ENCODE assay signal across 8 cellular contexts in the genomic region with DNA sequence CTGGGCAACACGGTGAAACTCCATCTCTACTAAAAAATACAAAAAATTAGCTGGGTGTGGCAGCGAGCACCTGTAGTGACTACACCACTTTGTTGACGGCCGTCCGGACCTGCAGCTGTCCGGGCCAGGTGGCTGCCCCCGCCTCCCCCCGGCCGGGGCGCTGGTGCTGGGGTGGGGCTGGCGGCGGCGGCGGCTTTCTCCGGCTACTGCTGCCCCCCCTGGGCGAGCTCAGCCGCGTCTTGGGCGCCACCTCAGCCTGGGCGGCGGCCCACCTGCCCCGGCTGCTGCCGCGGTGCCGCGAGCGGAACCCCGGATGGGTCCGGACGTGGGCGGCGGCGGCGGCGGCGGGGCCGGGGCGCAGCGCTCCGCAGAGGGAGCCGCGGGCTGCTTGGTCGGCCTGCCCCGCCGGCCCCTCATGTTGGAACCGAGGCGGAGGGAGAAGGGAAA. TPM values are rescaled to one million over a fixed set of nuclear protein-coding genes. Genes with fewer than 3 reads are reported as not detected.
DNase-seq lines count a peak whose midpoint lies in the region; ATAC-seq and TF ChIP-seq lines count a peak whose summit lies in the region.
"Not testable (repeated sequence)": the region's sequence is repeated elsewhere in the genome, so short reads cannot be mapped to it uniquely, and the experiment has no call there.

No MANE protein-coding gene starts in this region.

- WGBS in esophagus, 2 donors, result 0 to 2% methylated on average over 38 to 47 of the region's 47 CpGs

- H3K4me3 ChIP-seq in CD8-positive, alpha-beta T cell (ENCODE audit: low read depth, low read length), result peak overlapping the region; percentile 73
- peak overlapping the region; percentile 70 to 82 for H3K4me3 ChIP-seq in esophagus (ENCODE audit: low read depth in 1 of 2, low read length in 2 of 2)

- CTCF ChIA-PET in CD8-positive, alpha-beta T cell (lab: Charles Lee), result interaction anchor here (0.9 to 1.8 kb wide), 4 partner anchors 18 to 198 kb away, joined by 3 to 7 read pairs (median 4); no protein-coding TSS in a partner anchor

- peak; percentile 56 for ATAC-seq in CD8-positive, alpha-beta T cell
- ATAC-seq in GM21367 (IDR thresholded peaks at IDR 0.05; ENCODE audit: unreplicated experiment) (peak; percentile 37), HG03354 (IDR thresholded peaks at IDR 0.05; ENCODE audit: poor library complexity, severe bottlenecking, unreplicated experiment) (peak; percentile 57)
- ATAC-seq in activated T-cell treated with anti-CD3 and anti-CD28 coated beads, Interleukin-2, amount 50 U/mL, for 72 hours (replicated peaks in 1 of 2), result peak; percentile 59 to 71

- H3K9me3 Mint-ChIP-seq in CD8-positive, alpha-beta T cell; activated T-cell treated with anti-CD3 and anti-CD28 coated beads, Interleukin-2, amount 50 U/mL, for 72 hours: not testable (repeated sequence)

- peak in 5 of 7 experiments; percentile 29 to 57 (median 42) for DNase-seq in CD8-positive, alpha-beta T cell
- DNase-seq in NK-92 treated with Interleukin-12 subunit alpha and Interleukin-12 subunit beta, amount 100 ng/mL, for 24 hours (lab: John Stamatoyannopoulos, UW), result peak; percentile 59
- DNase-seq in activated T-cell treated with anti-CD3 and anti-CD28 coated beads, Interleukin-2, amount 50 U/mL, for 72 hours, result peak in 1 of 2 donors; percentile 64
- peak; percentile 23 for DNase-seq in midbrain (lab: John Stamatoyannopoulos, UW)
- peak in 2 of 3 experiments; percentile 25 to 40 for DNase-seq in stimulated activated CD4-positive, alpha-beta T cell treated with anti-CD3 and anti-CD28 coated beads, TNF-alpha, amount 100 ng/mL, for 24 hours (ENCODE audit: low read depth in 3 of 3)

- not testable (repeated sequence) for H3K4me1 ChIP-seq in CD8-positive, alpha-beta T cell (ENCODE audit: insufficient read depth, low read length); esophagus (ENCODE audit: control insufficient read depth in 2 of 2, insufficient read depth in 2 of 2, low read length in 1 of 2)

- H3K27ac Mint-ChIP-seq in CD8-positive, alpha-beta T cell, result peak overlapping the region; percentile 92
- H3K27ac Mint-ChIP-seq in activated T-cell treated with anti-CD3 and anti-CD28 coated beads, Interleukin-2, amount 50 U/mL, for 72 hours, result peak overlapping the region; percentile 60

- H3K27me3 Mint-ChIP-seq in CD8-positive, alpha-beta T cell (ENCODE audit: low read depth); activated T-cell treated with anti-CD3 and anti-CD28 coated beads, Interleukin-2, amount 50 U/mL, for 72 hours (ENCODE audit: low read depth): not testable (repeated sequence)

- H3K27ac ChIP-seq in CD8-positive, alpha-beta T cell (ENCODE audit: low read depth, low read length), result peak overlapping the region; percentile 63
- H3K27ac ChIP-seq in esophagus (ENCODE audit: low read depth in 2 of 2, low read length in 1 of 2), result peak overlapping the region; percentile 92 to 94

- TF ChIP-seq CTCF in CD8-positive, alpha-beta T cell (IDR thresholded peaks at IDR 0.05), result not testable (repeated sequence)

- H3K36me3 ChIP-seq in CD8-positive, alpha-beta T cell (ENCODE audit: insufficient read depth, low read length); esophagus (ENCODE audit: control insufficient read depth in 2 of 2, insufficient read depth in 2 of 2, low read length in 1 of 2): not testable (repeated sequence)

- not testable (repeated sequence) for H3K27me3 ChIP-seq in CD8-positive, alpha-beta T cell (ENCODE audit: insufficient read depth, low read length); esophagus (ENCODE audit: control insufficient read depth in 1 of 2, insufficient read depth in 2 of 2, low read length in 2 of 2)

- intact Hi-C loops in CD8-positive, alpha-beta T cell (cut with DNase I, micrococcal nuclease), result loop anchor here (1.0 to 10.0 kb wide), 4 partner anchors 8 to 654 kb away; a partner anchor contains a TSS

- peak overlapping the region; percentile 88 for H3K4me3 Mint-ChIP-seq in CD8-positive, alpha-beta T cell
- H3K4me3 Mint-ChIP-seq in activated T-cell treated with anti-CD3 and anti-CD28 coated beads, Interleukin-2, amount 50 U/mL, for 72 hours, result peak overlapping the region; percentile 90

- H3K4me1 Mint-ChIP-seq in CD8-positive, alpha-beta T cell (ENCODE audit: low read depth), result not testable (repeated sequence)
- H3K4me1 Mint-ChIP-seq in activated T-cell treated with anti-CD3 and anti-CD28 coated beads, Interleukin-2, amount 50 U/mL, for 72 hours (ENCODE audit: low read depth), result peaks cover 18% of the 10 kb centered on the region

- POLR2A ChIA-PET in CD8-positive, alpha-beta T cell (lab: Charles Lee), result interaction anchor here (0.8 to 1.5 kb wide), 7 partner anchors 43 to 413 kb away, joined by 3 to 8 read pairs (median 4); a partner anchor contains a TSS

- H3K36me3 Mint-ChIP-seq in CD8-positive, alpha-beta T cell; activated T-cell treated with anti-CD3 and anti-CD28 coated beads, Interleukin-2, amount 50 U/mL, for 72 hours (ENCODE audit: insufficient read depth in 2 of 2): not testable (repeated sequence)

- not testable (repeated sequence) for H3K9me3 ChIP-seq in CD8-positive, alpha-beta T cell (ENCODE audit: low read length); esophagus (ENCODE audit: control insufficient read depth in 2 of 2, insufficient read depth in 1 of 2, low read depth in 1 of 2, low read length in 1 of 2)

RNA-seq across cellular contexts. Expression of a gene that starts 0.4 kb away (rescaled TPM):
- total RNA-seq in CD8-positive, alpha-beta T cell, result 1 to 10 TPM; 4.1 to 6.2 TPM
- 10 to 100 TPM in 1 of 2 donors, 1 to 10 TPM in 1; 5.5 to 22.0 TPM for total RNA-seq in activated T-cell treated with anti-CD3 and anti-CD28 coated beads, Interleukin-2, amount 50 U/mL, for 72 hours
- polyA plus RNA-seq in esophagus, result 1 to 10 TPM in 1 of 2 donors, under 1 TPM in 1; 0.89 to 7.2 TPM
